ENCODE assay signal across 1 cellular context in the genomic region with DNA sequence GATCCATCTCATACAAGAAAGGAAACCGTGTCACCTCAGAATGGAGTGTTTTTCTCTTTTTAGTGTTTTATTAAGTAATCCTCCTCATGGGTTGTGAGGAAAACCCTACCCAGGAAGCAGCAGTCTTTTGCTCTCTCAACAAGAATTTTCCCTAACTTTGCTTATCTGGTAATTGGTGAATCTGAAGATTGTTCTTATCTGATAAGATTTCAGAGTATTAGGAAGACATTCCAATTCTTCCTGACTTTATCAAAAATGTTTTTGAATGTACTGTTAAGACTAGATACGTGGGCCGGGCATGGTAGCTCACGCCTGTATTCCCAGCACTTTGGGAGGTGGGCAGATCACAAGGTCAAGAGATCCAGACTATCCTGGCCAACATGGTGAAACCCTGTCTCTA.
TF ChIP-seq lines count a peak whose summit lies in the region.

No MANE protein-coding gene starts in this region.

TF ChIP-seq in IMR-90, 13 proteins besides CTCF, POLR2A, EP300 and RAD21:
- TF ChIP-seq, protein P1, sequence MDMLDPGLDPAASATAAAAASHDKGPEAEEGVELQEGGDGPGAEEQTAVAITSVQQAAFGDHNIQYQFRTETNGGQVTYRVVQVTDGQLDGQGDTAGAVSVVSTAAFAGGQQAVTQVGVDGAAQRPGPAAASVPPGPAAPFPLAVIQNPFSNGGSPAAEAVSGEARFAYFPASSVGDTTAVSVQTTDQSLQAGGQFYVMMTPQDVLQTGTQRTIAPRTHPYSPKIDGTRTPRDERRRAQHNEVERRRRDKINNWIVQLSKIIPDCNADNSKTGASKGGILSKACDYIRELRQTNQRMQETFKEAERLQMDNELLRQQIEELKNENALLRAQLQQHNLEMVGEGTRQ (IDR thresholded peaks at IDR 0.05; ENCODE audit: low read depth, low read length), result no peak
- TF ChIP-seq CEBPB (IDR thresholded peaks at IDR 0.05; ENCODE audit: low read depth, low read length) (no peak), MXI1 (IDR thresholded peaks at IDR 0.05; ENCODE audit: borderline replicate concordance, low read depth, low read length) (no peak), SMC3 (IDR thresholded peaks at IDR 0.05; ENCODE audit: low read depth, low read length) (no peak), RFX5 (IDR thresholded peaks at IDR 0.05; ENCODE audit: low read depth, low read length) (no peak), NFE2L2 (IDR thresholded peaks at IDR 0.05; ENCODE audit: low read depth, low read length) (no peak), RCOR1 (IDR thresholded peaks at IDR 0.05; ENCODE audit: insufficient replicate concordance, low read length) (no peak)
TF ChIP-seq in IMR-90: peak in this region for 0.
